ENCODE assay signal across 27 cellular contexts in the genomic region with DNA sequence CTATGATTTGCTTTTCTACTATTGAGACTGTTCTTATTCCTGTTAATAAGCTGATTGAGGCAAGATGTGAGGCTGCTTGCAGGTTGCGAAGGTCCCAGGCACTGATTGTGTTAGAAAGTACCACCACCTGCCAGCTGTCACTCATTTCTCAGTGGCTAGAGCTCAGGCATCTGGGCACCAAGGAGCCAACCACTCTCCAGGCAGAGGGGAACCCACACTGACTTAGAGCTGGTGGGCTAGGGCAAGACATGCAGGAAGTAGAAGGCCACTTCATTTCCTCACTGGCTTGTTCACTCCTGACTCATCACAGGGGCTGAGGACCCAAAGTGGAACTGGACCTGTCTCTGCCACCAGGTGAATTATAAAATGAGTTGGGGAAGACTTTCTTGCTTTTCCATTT. TPM values are rescaled to one million over a fixed set of nuclear protein-coding genes. Genes with fewer than 3 reads are reported as not detected.
A peak's percentile ranks its signal among the peaks of the same experiment; 100 is the strongest.
DNase-seq lines count a peak whose midpoint lies in the region; ATAC-seq, FAIRE-seq and TF ChIP-seq lines count a peak whose summit lies in the region.
"Had no signal": no experiment of that assay in that cellular context is flagged by ENCODE, and none has a peak within 500 bp of the region (broad histone marks: within the 10 kb centered on the region; RNA-seq: fewer than 3 reads in every experiment).

No MANE protein-coding gene starts in this region.

- H3K4me1 ChIP-seq in right atrium auricular region (peaks cover 0 to 24% of the 10 kb centered on the region in 2 donors), right cardiac atrium (ENCODE audit: control insufficient read depth, insufficient read depth, low read length) (peaks cover 7% of the 10 kb centered on the region)

- peaks cover 19% of the 10 kb centered on the region for H3K27me3 Mint-ChIP-seq in brain

- no peak for FAIRE-seq in GM19239 (lab: Jason Lieb, UNC)
- FAIRE-seq: small intestine had no signal

- H3K9me3 Mint-ChIP-seq in brain: peaks cover 12 to 24% (median 17%) of the 10 kb centered on the region in 5 experiments
- H3K9me3 Mint-ChIP-seq: dendritic cell treated with granulocyte-macrophage colony-stimulating factor and Interleukin-4, amounts not matched to agents 40 ng/mL and 50 ng/mL, for 4 days had no signal

- TF ChIP-seq CTCF in right atrium auricular region (IDR thresholded peaks at IDR 0.05) (no peak), brain (conservative IDR thresholded peaks at IDR 0.05) (no peak), brain microvascular endothelial cell (IDR thresholded peaks at IDR 0.05; ENCODE audit: low read depth, low read length, missing control alignments) (no peak)

- H3K4me3 ChIP-seq in right atrium auricular region: no peak overlapping the region
- H3K4me3 ChIP-seq in right cardiac atrium (ENCODE audit: low read length): no peak overlapping the region
- no peak overlapping the region for H3K4me3 ChIP-seq in brain microvascular endothelial cell (ENCODE audit: low read depth, low read length)
- H3K4me3 ChIP-seq: cardiac muscle cell, testis, uterus had no signal

- H3K36me3 ChIP-seq in right atrium auricular region (no peaks in the 10 kb centered on the region), brain microvascular endothelial cell (replicated peaks) (no peaks in the 10 kb centered on the region)
- H3K36me3 ChIP-seq: cardiac muscle cell, uterus had no signal

- no peaks in the 10 kb centered on the region for H3K9me3 ChIP-seq in right atrium auricular region
- H3K9me3 ChIP-seq in right cardiac atrium (ENCODE audit: control insufficient read depth, low read length): no peaks in the 10 kb centered on the region
- H3K9me3 ChIP-seq: SK-N-SH, testis, uterus had no signal

- H3K27ac Mint-ChIP-seq in brain: peak overlapping the region in 3 of 5 experiments; percentile 9 to 80 (median 70)
- H3K27ac Mint-ChIP-seq: activated CD4-positive, alpha-beta T cell treated with anti-CD3 and anti-CD28 coated beads for 36 hours; activated naive CD4-positive, alpha-beta T cell treated with anti-CD3 and anti-CD28 coated beads, Interleukin-2, amount 10 ng/mL, durations not matched to agents 7 days and 5 days; activated T-helper 1 cell treated with anti-CD3 and anti-CD28 coated beads, Interleukin-12 subunit alpha, Interleukin-12 subunit beta, Interleukin-2, Interleukin-4 antibody, amounts not matched to agents 30 ng/mL and 10 ng/mL and 1 ng/mL, durations not matched to agents 14 hours and 24 hours and 36 hours; dendritic cell treated with granulocyte-macrophage colony-stimulating factor and Interleukin-4, amounts not matched to agents 40 ng/mL and 50 ng/mL, for 4 days had no signal

- peaks cover 22% of the 10 kb centered on the region for H3K36me3 Mint-ChIP-seq in brain

- intact Hi-C loops in right cardiac atrium (cut with DNase I): loop anchor here in 3 of 4 donors (5.0 to 10.0 kb wide), 5 partner anchors 226 to 466 kb away; no protein-coding TSS in a partner anchor

- 100% methylated on average over 1 of the region's 1 CpG for WGBS in right cardiac atrium

- H3K27ac ChIP-seq in right atrium auricular region (no peak overlapping the region), right cardiac atrium (ENCODE audit: low read length) (no peak overlapping the region), brain microvascular endothelial cell (no peak overlapping the region)
- H3K27ac ChIP-seq: cardiac muscle cell, testis, uterus had no signal

- H3K27me3 ChIP-seq in right atrium auricular region: peaks cover 0 to 6% of the 10 kb centered on the region in 2 donors
- no peaks in the 10 kb centered on the region for H3K27me3 ChIP-seq in right cardiac atrium (ENCODE audit: control insufficient read depth, insufficient read depth)
- H3K27me3 ChIP-seq in brain microvascular endothelial cell (replicated peaks): peaks cover 41% of the 10 kb centered on the region
- H3K27me3 ChIP-seq: testis had no signal

- in situ Hi-C loops in brain microvascular endothelial cell (cut with HindIII; ENCODE audit: low pct_ligation_motif_present, low sequenced_read_pairs): no loop called here

- DNase-seq in right atrium auricular region (ENCODE audit: low spot score) (peak; percentile 46), right cardiac atrium (no peak), mesenteric fat pad (ENCODE audit: low spot score) (peak; percentile 76), brain microvascular endothelial cell (no peak), COLO829 (ENCODE audit: low spot score) (no peak), GM19239 (ENCODE audit: insufficient read length, low spot score) (no peak)
- DNase-seq: ACHN; activated CD4-positive, alpha-beta T cell treated with anti-CD3 and anti-CD28 coated beads for 36 hours; activated naive CD4-positive, alpha-beta T cell treated with anti-CD3 and anti-CD28 coated beads, Interleukin-2, amount 10 ng/mL, durations not matched to agents 7 days and 5 days; amniotic stem cell; GOT3; Kasumi-1; left cardiac atrium; NCI-H1092 treated with DMSO at 0.1 percent for 48 hours; NCI-H2081; NCI-H226; occipital lobe; SK-N-SH; small intestine; testis; uterus had no signal

- peak overlapping the region in 2 of 5 experiments; percentile 20 to 24 for H3K4me3 Mint-ChIP-seq in brain
- H3K4me3 Mint-ChIP-seq: activated CD4-positive, alpha-beta T cell treated with anti-CD3 and anti-CD28 coated beads for 36 hours; activated naive CD4-positive, alpha-beta T cell treated with anti-CD3 and anti-CD28 coated beads, Interleukin-2, amount 10 ng/mL, durations not matched to agents 7 days and 5 days; activated T-helper 1 cell treated with anti-CD3 and anti-CD28 coated beads, Interleukin-12 subunit alpha, Interleukin-12 subunit beta, Interleukin-2, Interleukin-4 antibody, amounts not matched to agents 30 ng/mL and 10 ng/mL and 1 ng/mL, durations not matched to agents 14 hours and 24 hours and 36 hours; dendritic cell treated with granulocyte-macrophage colony-stimulating factor and Interleukin-4, amounts not matched to agents 40 ng/mL and 50 ng/mL, for 4 days had no signal

- H3K4me1 Mint-ChIP-seq in brain: peaks cover 35% of the 10 kb centered on the region

- ATAC-seq in right cardiac atrium: no peak
- no peak for ATAC-seq in HG02970 (IDR thresholded peaks at IDR 0.05; ENCODE audit: low FRiP score, unreplicated experiment)
- ATAC-seq: activated CD4-positive, alpha-beta T cell treated with anti-CD3 and anti-CD28 coated beads for 36 hours; left cardiac atrium had no signal

RNA-seq across cellular contexts. Expression of a gene that starts 7.8 kb away (rescaled TPM):
- total RNA-seq in right atrium auricular region: 10 to 100 TPM; 11.2 to 22.0 TPM
- total RNA-seq in right cardiac atrium: 10 to 100 TPM; 23.9 to 29.2 (median 27.0) TPM
- polyA plus RNA-seq in right cardiac atrium: 25.8 TPM
- polyA plus RNA-seq in brain (ENCODE audit: insufficient read depth, low read depth, low replicate concordance): 22.0 TPM
- 23.8 TPM for total RNA-seq in mesenteric fat pad
- total RNA-seq: activated T-helper 1 cell treated with anti-CD3 and anti-CD28 coated beads, Interleukin-12 subunit alpha, Interleukin-12 subunit beta, Interleukin-2, Interleukin-4 antibody, amounts not matched to agents 30 ng/mL and 10 ng/mL and 1 ng/mL, durations not matched to agents 14 hours and 24 hours and 36 hours; T-helper 2 cell treated with Interferon-gamma antibody and Interleukin-4, amounts not matched to agents 100 ng/mL and 5 ng/mL, for 36 hours had no signal

RNA-seq across cellular contexts. Expression of a gene that starts 7.9 kb away (rescaled TPM):
- total RNA-seq in right atrium auricular region: 10 to 100 TPM; 14.7 to 18.6 TPM
- total RNA-seq in right cardiac atrium: 10 to 100 TPM; 25.8 to 31.9 (median 29.5) TPM
- polyA plus RNA-seq in right cardiac atrium: 10.7 TPM
- 22.2 TPM for polyA plus RNA-seq in brain (ENCODE audit: insufficient read depth, low read depth, low replicate concordance)
- 27.8 TPM for total RNA-seq in mesenteric fat pad

Comparison
In these comparisons a context has a peak if more than half of its experiments do, and no peak if none do; other contexts are left out.
1. DNase-seq: peak in right atrium auricular region (single experiment) and mesenteric fat pad (single experiment); none in right cardiac atrium (0 of 3), brain microvascular endothelial cell (single experiment), COLO829 (single experiment) and GM19239 (single experiment).